19 cellular contexts compared by ENCODE assay signal in the genomic region with DNA sequence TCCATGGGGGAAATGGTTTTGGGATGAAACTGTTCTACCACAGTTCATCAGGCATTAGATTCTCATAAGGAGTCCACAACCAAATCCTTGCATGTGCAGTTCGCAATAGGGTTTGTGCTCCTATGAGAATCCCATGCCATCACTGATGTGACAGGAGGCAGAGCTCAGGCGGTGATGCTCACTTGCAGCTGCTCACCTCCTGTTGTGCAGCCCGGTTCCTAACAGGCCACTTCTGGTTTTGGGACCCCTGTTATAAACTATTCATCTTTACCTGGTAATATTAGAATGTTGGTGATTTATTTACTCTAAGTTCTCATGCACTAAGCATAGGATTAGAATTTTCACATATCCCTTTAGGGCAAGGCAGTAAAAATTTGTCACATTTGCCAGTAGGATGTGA.
A peak's percentile ranks its signal among the peaks of the same experiment; 100 is the strongest.
DNase-seq lines count a peak whose midpoint lies in the region; ATAC-seq and TF ChIP-seq lines count a peak whose summit lies in the region.
"Had no signal": no experiment of that assay in that cellular context is flagged by ENCODE, and none has a peak within 500 bp of the region (broad histone marks: within the 10 kb centered on the region; RNA-seq: fewer than 3 reads in every experiment).

No MANE protein-coding gene starts in this region.

- peaks cover 19% of the 10 kb centered on the region for H3K79me2 ChIP-seq in hepatocyte

- 96% methylated on average over 3 of the region's 3 CpGs for WGBS in hepatocyte (ENCODE audit: low lambda C conversion rate, missing lambda C conversion rate)

- peaks cover 74% of the 10 kb centered on the region for H3K4me1 Mint-ChIP-seq in T-helper 1 cell treated with Interleukin-12 subunit alpha and Interleukin-12 subunit beta and Interleukin-4 antibody, amounts not matched to agents 30 μg/mL and 1 μg/mL, for 36 hours (ENCODE audit: low read depth)
- H3K4me1 Mint-ChIP-seq in T-cell (peaks cover 89 to 92% (median 89%) of the 10 kb centered on the region in 3 donors), osteocyte (ENCODE audit: unreplicated experiment) (peaks cover 37% of the 10 kb centered on the region), CD14-positive monocyte (peaks cover 15% of the 10 kb centered on the region), glutamatergic neuron (ENCODE audit: low read depth, unreplicated experiment) (no peaks in the 10 kb centered on the region)

- no peak overlapping the region for H3K4me2 ChIP-seq in hepatocyte
- H3K4me2 ChIP-seq: SK-N-SH had no signal

- H3K27me3 ChIP-seq in hepatocyte: no peaks in the 10 kb centered on the region
- H3K27me3 ChIP-seq: heart right ventricle, pancreas, uterus had no signal

- H3K9me3 Mint-ChIP-seq in T-helper 1 cell treated with Interleukin-12 subunit alpha and Interleukin-12 subunit beta and Interleukin-4 antibody, amounts not matched to agents 30 μg/mL and 1 μg/mL, for 36 hours: no peaks in the 10 kb centered on the region
- no peaks in the 10 kb centered on the region for H3K9me3 Mint-ChIP-seq in T-cell
- H3K9me3 Mint-ChIP-seq in osteocyte (ENCODE audit: unreplicated experiment): no peaks in the 10 kb centered on the region
- no peaks in the 10 kb centered on the region for H3K9me3 Mint-ChIP-seq in CD14-positive monocyte
- H3K9me3 Mint-ChIP-seq in glutamatergic neuron (ENCODE audit: unreplicated experiment): peaks cover 2% of the 10 kb centered on the region

- POLR2A ChIA-PET in T-cell (lab: Charles Lee): no interaction called here

- no peak for TF ChIP-seq CTCF in hepatocyte (IDR thresholded peaks at IDR 0.05; ENCODE audit: poor library complexity)
- no peak for TF ChIP-seq CTCF in osteocyte (IDR thresholded peaks at IDR 0.05)
- no peak for TF ChIP-seq CTCF in CD14-positive monocyte (IDR thresholded peaks at IDR 0.05)
- TF ChIP-seq CTCF in glutamatergic neuron (IDR thresholded peaks at IDR 0.05; ENCODE audit: partially characterized antibody, unreplicated experiment): no peak

- H3K9me3 ChIP-seq in hepatocyte (ENCODE audit: low read depth): no peaks in the 10 kb centered on the region
- H3K9me3 ChIP-seq: heart right ventricle, pancreas, SK-N-SH, uterus had no signal

- no peaks in the 10 kb centered on the region for H4K20me1 ChIP-seq in hepatocyte (ENCODE audit: insufficient read depth, poor library complexity, severe bottlenecking)

- H3K27me3 Mint-ChIP-seq in T-helper 1 cell treated with Interleukin-12 subunit alpha and Interleukin-12 subunit beta and Interleukin-4 antibody, amounts not matched to agents 30 μg/mL and 1 μg/mL, for 36 hours (ENCODE audit: low read depth): no peaks in the 10 kb centered on the region
- H3K27me3 Mint-ChIP-seq in T-cell (no peaks in the 10 kb centered on the region), osteocyte (ENCODE audit: unreplicated experiment) (no peaks in the 10 kb centered on the region), CD14-positive monocyte (ENCODE audit: low read depth in 3 of 3) (no peaks in the 10 kb centered on the region), glutamatergic neuron (ENCODE audit: unreplicated experiment) (no peaks in the 10 kb centered on the region)

- peak overlapping the region; percentile 46 for H3K27ac Mint-ChIP-seq in T-helper 1 cell treated with Interleukin-12 subunit alpha and Interleukin-12 subunit beta and Interleukin-4 antibody, amounts not matched to agents 30 μg/mL and 1 μg/mL, for 36 hours
- H3K27ac Mint-ChIP-seq in T-cell: peak overlapping the region; percentile 82 to 88
- H3K27ac Mint-ChIP-seq in osteocyte (ENCODE audit: unreplicated experiment): peak overlapping the region; percentile 79
- H3K27ac Mint-ChIP-seq in CD14-positive monocyte: peak overlapping the region in 1 of 7 donors; percentile 8
- no peak overlapping the region for H3K27ac Mint-ChIP-seq in glutamatergic neuron (ENCODE audit: unreplicated experiment)

- peak overlapping the region; percentile 51 for H3K27ac ChIP-seq in hepatocyte
- H3K27ac ChIP-seq: HL-60, uterus had no signal

- peaks cover 6% of the 10 kb centered on the region for H3K4me1 ChIP-seq in hepatocyte (ENCODE audit: insufficient read depth)
- H3K4me1 ChIP-seq: uterus had no signal

- no peak overlapping the region for H3K4me3 Mint-ChIP-seq in T-helper 1 cell treated with Interleukin-12 subunit alpha and Interleukin-12 subunit beta and Interleukin-4 antibody, amounts not matched to agents 30 μg/mL and 1 μg/mL, for 36 hours
- H3K4me3 Mint-ChIP-seq in T-cell: no peak overlapping the region
- H3K4me3 Mint-ChIP-seq in osteocyte (ENCODE audit: unreplicated experiment): no peak overlapping the region
- no peak overlapping the region for H3K4me3 Mint-ChIP-seq in CD14-positive monocyte
- no peak overlapping the region for H3K4me3 Mint-ChIP-seq in glutamatergic neuron (ENCODE audit: unreplicated experiment)

- no peaks in the 10 kb centered on the region for H3K9me2 ChIP-seq in hepatocyte (replicated peaks; ENCODE audit: insufficient read depth)
- H3K9me2 ChIP-seq: SK-N-SH had no signal

- no peak for ATAC-seq in T-cell (replicated peaks in 1 of 4)
- ATAC-seq in GM18517 (IDR thresholded peaks at IDR 0.05; ENCODE audit: unreplicated experiment): no peak
- ATAC-seq: GM12878 had no signal

- H3K36me3 Mint-ChIP-seq in T-helper 1 cell treated with Interleukin-12 subunit alpha and Interleukin-12 subunit beta and Interleukin-4 antibody, amounts not matched to agents 30 μg/mL and 1 μg/mL, for 36 hours (ENCODE audit: low read depth): peaks cover 46% of the 10 kb centered on the region
- H3K36me3 Mint-ChIP-seq in T-cell (peaks cover 45% of the 10 kb centered on the region), osteocyte (ENCODE audit: unreplicated experiment) (peaks cover 7% of the 10 kb centered on the region), CD14-positive monocyte (peaks cover 43 to 59% of the 10 kb centered on the region in 2 donors), glutamatergic neuron (ENCODE audit: unreplicated experiment) (no peaks in the 10 kb centered on the region)

- intact Hi-C loops in CD14-positive monocyte (cut with micrococcal nuclease): loop anchor here in 1 of 2 donors (10.0 kb wide), 1 partner anchor 111 kb away; no protein-coding TSS in a partner anchor

- no peak for DNase-seq in T-helper 1 cell
- DNase-seq in T-cell: no peak
- DNase-seq in hepatocyte (ENCODE audit: low spot score): no peak
- no peak for DNase-seq in osteocyte (ENCODE audit: extremely low spot score, unreplicated experiment)
- no peak for DNase-seq in CD14-positive monocyte (ENCODE audit: low spot score)
- no peak for DNase-seq in glutamatergic neuron
- DNase-seq: GOT3; heart right ventricle; islet precursor cell; KBM-7; NCI-H2081 treated with DMSO at 0.1 percent for 48 hours; pancreas; SK-N-SH; stimulated activated naive CD4-positive, alpha-beta T cell; uterus had no signal

- H2AFZ ChIP-seq in hepatocyte: no peak overlapping the region

- CTCF ChIA-PET in T-cell (lab: Charles Lee): interaction anchor here in 1 of 2 donors (1.2 kb wide), 1 partner anchor 114 kb away, joined by 3 read pairs; no protein-coding TSS in a partner anchor

- no peaks in the 10 kb centered on the region for H3K36me3 ChIP-seq in hepatocyte (replicated peaks; ENCODE audit: insufficient read depth, low read depth)
- H3K36me3 ChIP-seq: uterus had no signal

- no peak overlapping the region for H3K4me3 ChIP-seq in hepatocyte
- H3K4me3 ChIP-seq: GM12878, heart right ventricle, pancreas, uterus had no signal
